Comparison of ENCODE assay signal across 1 cellular context in genomic region chr16:28821874-28822519, GRCh38.
TF ChIP-seq lines count a peak whose summit lies in the region.

No MANE protein-coding gene starts in this region.

TF ChIP-seq in H1, 55 proteins besides CTCF, POLR2A, EP300 and RAD21:
- TF ChIP-seq, protein P1, sequence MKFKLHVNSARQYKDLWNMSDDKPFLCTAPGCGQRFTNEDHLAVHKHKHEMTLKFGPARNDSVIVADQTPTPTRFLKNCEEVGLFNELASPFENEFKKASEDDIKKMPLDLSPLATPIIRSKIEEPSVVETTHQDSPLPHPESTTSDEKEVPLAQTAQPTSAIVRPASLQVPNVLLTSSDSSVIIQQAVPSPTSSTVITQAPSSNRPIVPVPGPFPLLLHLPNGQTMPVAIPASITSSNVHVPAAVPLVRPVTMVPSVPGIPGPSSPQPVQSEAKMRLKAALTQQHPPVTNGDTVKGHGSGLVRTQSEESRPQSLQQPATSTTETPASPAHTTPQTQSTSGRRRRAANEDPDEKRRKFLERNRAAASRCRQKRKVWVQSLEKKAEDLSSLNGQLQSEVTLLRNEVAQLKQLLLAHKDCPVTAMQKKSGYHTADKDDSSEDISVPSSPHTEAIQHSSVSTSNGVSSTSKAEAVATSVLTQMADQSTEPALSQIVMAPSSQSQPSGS (IDR thresholded peaks at IDR 0.05; ENCODE audit: low read length) = 0 out of 2 replicates have a peak, but pooled peaks have one; percentile 44
- no peak for TF ChIP-seq BCL11A (IDR thresholded peaks at IDR 0.05; ENCODE audit: low read depth in 2 of 2, low read length in 2 of 2)
- 0 out of 2 replicates have a peak, but pooled peaks have one; percentile 3 for TF ChIP-seq SP1 (IDR thresholded peaks at IDR 0.05; ENCODE audit: low read depth, low read length)
